In genomic region chr1:180953791-180954721, GRCh38 we compare ENCODE assay signal across 7 cellular contexts. TPM values are rescaled to one million over a fixed set of nuclear protein-coding genes. Genes with fewer than 3 reads are reported as not detected.
DNase-seq lines count a peak whose midpoint lies in the region; ATAC-seq, FAIRE-seq and TF ChIP-seq lines count a peak whose summit lies in the region.

No MANE protein-coding gene starts in this region.

- no peak for FAIRE-seq in astrocyte (lab: Jason Lieb, UNC)

- peak overlapping the region; percentile 66 for H2AFZ ChIP-seq in astrocyte (ENCODE audit: low read depth, low read length)

- peaks cover 23% of the 10 kb centered on the region for H3K36me3 Mint-ChIP-seq in astrocyte (ENCODE audit: low read depth, unreplicated experiment)

- DNase-seq in T-helper 2 cell: peak; percentile 40 to 76 (median 46)
- DNase-seq in astrocyte (ENCODE audit: low read depth): peak; percentile 55
- DNase-seq in kidney tubule cell (ENCODE audit: low spot score): peak; percentile 63
- DNase-seq in stimulated activated CD4-positive, alpha-beta T cell treated with anti-CD3 and anti-CD28 coated beads, Interleukin-4, amount 100 ng/mL, for 4 hours: peak; percentile 63 to 69
- DNase-seq in NK-92 (lab: John Stamatoyannopoulos, UW; ENCODE audit: unreplicated experiment): no peak

- no peaks in the 10 kb centered on the region for H3K79me2 ChIP-seq in astrocyte (ENCODE audit: insufficient read depth, low read length)

- H3K9me3 ChIP-seq in astrocyte (ENCODE audit: insufficient read depth, low read depth, low read length): no peaks in the 10 kb centered on the region

- H3K27ac Mint-ChIP-seq in astrocyte (ENCODE audit: unreplicated experiment): no peak overlapping the region

- no peak overlapping the region for H3K4me3 Mint-ChIP-seq in astrocyte (ENCODE audit: unreplicated experiment)

- H3K4me1 ChIP-seq in astrocyte (ENCODE audit: insufficient read depth, low read length): peaks cover 8% of the 10 kb centered on the region

- peak overlapping the region; percentile 88 for H3K4me2 ChIP-seq in astrocyte (ENCODE audit: low read length)

- ATAC-seq in GM18511 (IDR thresholded peaks at IDR 0.05; ENCODE audit: unreplicated experiment): peak; percentile 79
- ATAC-seq in HG02938 (IDR thresholded peaks at IDR 0.05; ENCODE audit: unreplicated experiment): peak; percentile 67

- H3K4me3 ChIP-seq in astrocyte (ENCODE audit: insufficient read depth, low read depth, low read length): peak overlapping the region; percentile 51

- peak overlapping the region; percentile 60 for H3K9ac ChIP-seq in astrocyte (ENCODE audit: low read length)

- no peaks in the 10 kb centered on the region for H3K9me3 Mint-ChIP-seq in astrocyte (ENCODE audit: unreplicated experiment)

- no peak for TF ChIP-seq CTCF in astrocyte (IDR thresholded peaks at IDR 0.05; ENCODE audit: insufficient read depth, low read depth, low read length)

- H3K27me3 ChIP-seq in astrocyte (ENCODE audit: insufficient read depth, low read length): no peaks in the 10 kb centered on the region

- H3K4me1 Mint-ChIP-seq in astrocyte (ENCODE audit: low read depth, unreplicated experiment): no peaks in the 10 kb centered on the region

- H3K36me3 ChIP-seq in astrocyte (ENCODE audit: insufficient read depth, low read length): no peaks in the 10 kb centered on the region

- H4K20me1 ChIP-seq in astrocyte (ENCODE audit: insufficient read depth, low read length): peaks cover 16% of the 10 kb centered on the region

- H3K27me3 Mint-ChIP-seq in astrocyte (ENCODE audit: low read depth, unreplicated experiment): no peaks in the 10 kb centered on the region

- peak overlapping the region; percentile 26 for H3K27ac ChIP-seq in astrocyte (ENCODE audit: low read depth, low read length)

RNA-seq across cellular contexts. Expression of gene KIAA1614, which starts 41.4 kb away (rescaled TPM):
- 0.84 and 0.96 TPM in 2 replicates for total RNA-seq in astrocyte
